In genomic region chr10:95656291-95657164, GRCh38 we compare ENCODE assay signal across 1 cellular context.
TF ChIP-seq lines count a peak whose summit lies in the region.

TSS of gene ALDH18A1 (minus strand) at chr10:95656711. CDS start at chr10:95653377, 3,334 bp downstream.

TF ChIP-seq in HepG2, 621 proteins besides CTCF, POLR2A, EP300 and RAD21 (continued from another document and continues in another):
- TF ChIP-seq, protein P1, sequence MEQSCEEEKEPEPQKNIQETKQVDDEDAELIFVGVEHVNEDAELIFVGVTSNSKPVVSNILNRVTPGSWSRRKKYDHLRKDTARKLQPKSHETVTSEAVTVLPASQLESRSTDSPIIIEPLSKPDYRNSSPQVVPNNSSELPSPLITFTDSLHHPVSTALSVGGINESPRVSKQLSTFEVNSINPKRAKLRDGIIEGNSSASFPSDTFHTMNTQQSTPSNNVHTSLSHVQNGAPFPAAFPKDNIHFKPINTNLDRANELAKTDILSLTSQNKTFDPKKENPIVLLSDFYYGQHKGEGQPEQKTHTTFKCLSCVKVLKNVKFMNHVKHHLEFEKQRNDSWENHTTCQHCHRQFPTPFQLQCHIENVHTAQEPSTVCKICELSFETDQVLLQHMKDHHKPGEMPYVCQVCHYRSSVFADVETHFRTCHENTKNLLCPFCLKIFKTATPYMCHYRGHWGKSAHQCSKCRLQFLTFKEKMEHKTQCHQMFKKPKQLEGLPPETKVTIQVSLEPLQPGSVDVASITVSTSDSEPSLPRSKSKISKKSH (CRISPR knock-in tag; IDR thresholded peaks at IDR 0.05; ENCODE audit: borderline replicate concordance), result peak; percentile 91; the same call in 1 of the 2 replicates
- TF ChIP-seq SNAI1 (CRISPR knock-in tag; IDR thresholded peaks at IDR 0.05; ENCODE audit: borderline replicate concordance), result no peak
- 0 out of 2 replicates have a peak, but pooled peaks have one; percentile 59 for TF ChIP-seq ARNT2 (CRISPR knock-in tag; IDR thresholded peaks at IDR 0.05; ENCODE audit: low read depth)
- no peak for TF ChIP-seq ZSCAN29 (CRISPR knock-in tag; conservative IDR thresholded peaks at IDR 0.05)
- no peak for TF ChIP-seq ZNF674 (CRISPR knock-in tag; IDR thresholded peaks at IDR 0.05; ENCODE audit: low read depth)
- 0 out of 2 replicates have a peak, but pooled peaks have one; percentile 31 for TF ChIP-seq SMAD3 (CRISPR knock-in tag; IDR thresholded peaks at IDR 0.05)
- peak; percentile 58; the same call in 1 of the 2 replicates for TF ChIP-seq HES4 (CRISPR knock-in tag; IDR thresholded peaks at IDR 0.05; ENCODE audit: borderline replicate concordance)
- no peak for TF ChIP-seq ZNF276 (CRISPR knock-in tag; IDR thresholded peaks at IDR 0.05; ENCODE audit: low read depth)
- TF ChIP-seq ZNF782 (CRISPR knock-in tag; IDR thresholded peaks at IDR 0.05; ENCODE audit: borderline replicate concordance), result peak; percentile 52; the same call in 1 of the 2 replicates
- TF ChIP-seq, protein P2, sequence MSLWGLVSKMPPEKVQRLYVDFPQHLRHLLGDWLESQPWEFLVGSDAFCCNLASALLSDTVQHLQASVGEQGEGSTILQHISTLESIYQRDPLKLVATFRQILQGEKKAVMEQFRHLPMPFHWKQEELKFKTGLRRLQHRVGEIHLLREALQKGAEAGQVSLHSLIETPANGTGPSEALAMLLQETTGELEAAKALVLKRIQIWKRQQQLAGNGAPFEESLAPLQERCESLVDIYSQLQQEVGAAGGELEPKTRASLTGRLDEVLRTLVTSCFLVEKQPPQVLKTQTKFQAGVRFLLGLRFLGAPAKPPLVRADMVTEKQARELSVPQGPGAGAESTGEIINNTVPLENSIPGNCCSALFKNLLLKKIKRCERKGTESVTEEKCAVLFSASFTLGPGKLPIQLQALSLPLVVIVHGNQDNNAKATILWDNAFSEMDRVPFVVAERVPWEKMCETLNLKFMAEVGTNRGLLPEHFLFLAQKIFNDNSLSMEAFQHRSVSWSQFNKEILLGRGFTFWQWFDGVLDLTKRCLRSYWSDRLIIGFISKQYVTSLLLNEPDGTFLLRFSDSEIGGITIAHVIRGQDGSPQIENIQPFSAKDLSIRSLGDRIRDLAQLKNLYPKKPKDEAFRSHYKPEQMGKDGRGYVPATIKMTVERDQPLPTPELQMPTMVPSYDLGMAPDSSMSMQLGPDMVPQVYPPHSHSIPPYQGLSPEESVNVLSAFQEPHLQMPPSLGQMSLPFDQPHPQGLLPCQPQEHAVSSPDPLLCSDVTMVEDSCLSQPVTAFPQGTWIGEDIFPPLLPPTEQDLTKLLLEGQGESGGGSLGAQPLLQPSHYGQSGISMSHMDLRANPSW (CRISPR knock-in tag; IDR thresholded peaks at IDR 0.05; ENCODE audit: borderline replicate concordance), result peak; percentile 39; the same call in 1 of the 2 replicates
- peak; percentile 65; the same call in 1 of the 2 replicates for TF ChIP-seq HOXA9 (CRISPR knock-in tag; IDR thresholded peaks at IDR 0.05; ENCODE audit: borderline replicate concordance)
- TF ChIP-seq, protein P3, sequence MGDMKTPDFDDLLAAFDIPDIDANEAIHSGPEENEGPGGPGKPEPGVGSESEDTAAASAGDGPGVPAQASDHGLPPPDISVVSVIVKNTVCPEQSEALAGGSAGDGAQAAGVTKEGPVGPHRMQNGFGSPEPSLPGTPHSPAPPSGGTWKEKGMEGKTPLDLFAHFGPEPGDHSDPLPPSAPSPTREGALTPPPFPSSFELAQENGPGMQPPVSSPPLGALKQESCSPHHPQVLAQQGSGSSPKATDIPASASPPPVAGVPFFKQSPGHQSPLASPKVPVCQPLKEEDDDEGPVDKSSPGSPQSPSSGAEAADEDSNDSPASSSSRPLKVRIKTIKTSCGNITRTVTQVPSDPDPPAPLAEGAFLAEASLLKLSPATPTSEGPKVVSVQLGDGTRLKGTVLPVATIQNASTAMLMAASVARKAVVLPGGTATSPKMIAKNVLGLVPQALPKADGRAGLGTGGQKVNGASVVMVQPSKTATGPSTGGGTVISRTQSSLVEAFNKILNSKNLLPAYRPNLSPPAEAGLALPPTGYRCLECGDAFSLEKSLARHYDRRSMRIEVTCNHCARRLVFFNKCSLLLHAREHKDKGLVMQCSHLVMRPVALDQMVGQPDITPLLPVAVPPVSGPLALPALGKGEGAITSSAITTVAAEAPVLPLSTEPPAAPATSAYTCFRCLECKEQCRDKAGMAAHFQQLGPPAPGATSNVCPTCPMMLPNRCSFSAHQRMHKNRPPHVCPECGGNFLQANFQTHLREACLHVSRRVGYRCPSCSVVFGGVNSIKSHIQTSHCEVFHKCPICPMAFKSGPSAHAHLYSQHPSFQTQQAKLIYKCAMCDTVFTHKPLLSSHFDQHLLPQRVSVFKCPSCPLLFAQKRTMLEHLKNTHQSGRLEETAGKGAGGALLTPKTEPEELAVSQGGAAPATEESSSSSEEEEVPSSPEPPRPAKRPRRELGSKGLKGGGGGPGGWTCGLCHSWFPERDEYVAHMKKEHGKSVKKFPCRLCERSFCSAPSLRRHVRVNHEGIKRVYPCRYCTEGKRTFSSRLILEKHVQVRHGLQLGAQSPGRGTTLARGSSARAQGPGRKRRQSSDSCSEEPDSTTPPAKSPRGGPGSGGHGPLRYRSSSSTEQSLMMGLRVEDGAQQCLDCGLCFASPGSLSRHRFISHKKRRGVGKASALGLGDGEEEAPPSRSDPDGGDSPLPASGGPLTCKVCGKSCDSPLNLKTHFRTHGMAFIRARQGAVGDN (CRISPR knock-in tag; IDR thresholded peaks at IDR 0.05), result peak; percentile 97
- TF ChIP-seq MTA1 (CRISPR knock-in tag; IDR thresholded peaks at IDR 0.05; ENCODE audit: borderline replicate concordance), result peak; percentile 80; the same call in 1 of the 2 replicates
- TF ChIP-seq PHF21A (CRISPR knock-in tag; IDR thresholded peaks at IDR 0.05), result peak; percentile 74; the same call in 1 of the 2 replicates
- TF ChIP-seq DZIP1 (CRISPR knock-in tag; IDR thresholded peaks at IDR 0.05), result peak; percentile 84
- no peak for TF ChIP-seq ZNF432 (CRISPR knock-in tag; IDR thresholded peaks at IDR 0.05; ENCODE audit: borderline replicate concordance)
- TF ChIP-seq BATF2 (CRISPR knock-in tag; IDR thresholded peaks at IDR 0.05), result no peak
- TF ChIP-seq ZSCAN30 (CRISPR knock-in tag; IDR thresholded peaks at IDR 0.05), result no peak
- TF ChIP-seq PRMT3 (CRISPR knock-in tag; IDR thresholded peaks at IDR 0.05; ENCODE audit: borderline replicate concordance, low read depth), result no peak
- TF ChIP-seq RBM22 (optimal IDR thresholded peaks at IDR 0.05; ENCODE audit: low read length), result no peak
- peak; percentile 76 for TF ChIP-seq KAT8 (CRISPR knock-in tag; IDR thresholded peaks at IDR 0.05)
- TF ChIP-seq EED (CRISPR knock-in tag; IDR thresholded peaks at IDR 0.05), result no peak
- TF ChIP-seq, protein P4, sequence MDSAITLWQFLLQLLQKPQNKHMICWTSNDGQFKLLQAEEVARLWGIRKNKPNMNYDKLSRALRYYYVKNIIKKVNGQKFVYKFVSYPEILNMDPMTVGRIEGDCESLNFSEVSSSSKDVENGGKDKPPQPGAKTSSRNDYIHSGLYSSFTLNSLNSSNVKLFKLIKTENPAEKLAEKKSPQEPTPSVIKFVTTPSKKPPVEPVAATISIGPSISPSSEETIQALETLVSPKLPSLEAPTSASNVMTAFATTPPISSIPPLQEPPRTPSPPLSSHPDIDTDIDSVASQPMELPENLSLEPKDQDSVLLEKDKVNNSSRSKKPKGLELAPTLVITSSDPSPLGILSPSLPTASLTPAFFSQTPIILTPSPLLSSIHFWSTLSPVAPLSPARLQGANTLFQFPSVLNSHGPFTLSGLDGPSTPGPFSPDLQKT (CRISPR knock-in tag; IDR thresholded peaks at IDR 0.05; ENCODE audit: borderline replicate concordance), result no peak
- peak; percentile 97 for TF ChIP-seq SRY (CRISPR knock-in tag; IDR thresholded peaks at IDR 0.05)
- 0 out of 2 replicates have a peak, but pooled peaks have one; percentile 48 for TF ChIP-seq ZNF546 (CRISPR knock-in tag; conservative IDR thresholded peaks at IDR 0.05)
- no peak for TF ChIP-seq SYNCRIP (IDR thresholded peaks at IDR 0.05; ENCODE audit: insufficient read depth, low read depth, low read length)
- TF ChIP-seq ZNF841 (CRISPR knock-in tag; IDR thresholded peaks at IDR 0.05; ENCODE audit: borderline replicate concordance), result no peak
- TF ChIP-seq, protein P5, sequence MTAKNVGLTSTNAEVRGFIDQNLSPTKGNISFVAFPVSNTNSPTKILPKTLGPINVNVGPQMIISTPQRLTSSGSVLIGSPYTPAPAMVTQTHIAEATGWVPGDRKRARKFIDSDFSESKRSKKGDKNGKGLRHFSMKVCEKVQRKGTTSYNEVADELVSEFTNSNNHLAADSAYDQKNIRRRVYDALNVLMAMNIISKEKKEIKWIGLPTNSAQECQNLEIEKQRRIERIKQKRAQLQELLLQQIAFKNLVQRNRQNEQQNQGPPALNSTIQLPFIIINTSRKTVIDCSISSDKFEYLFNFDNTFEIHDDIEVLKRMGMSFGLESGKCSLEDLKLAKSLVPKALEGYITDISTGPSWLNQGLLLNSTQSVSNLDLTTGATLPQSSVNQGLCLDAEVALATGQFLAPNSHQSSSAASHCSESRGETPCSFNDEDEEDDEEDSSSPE (CRISPR knock-in tag; IDR thresholded peaks at IDR 0.05), result peak; percentile 59
- TF ChIP-seq NONO (IDR thresholded peaks at IDR 0.05), result no peak
- TF ChIP-seq NONO (CRISPR knock-in tag; conservative IDR thresholded peaks at IDR 0.05), result peak; percentile 87
- TF ChIP-seq RXRA (CRISPR knock-in tag; IDR thresholded peaks at IDR 0.05), result 0 out of 2 replicates have a peak, but pooled peaks have one; percentile 60
- no peak for TF ChIP-seq SOX6 (IDR thresholded peaks at IDR 0.05)
- peak; percentile 55 for TF ChIP-seq SOX6 (CRISPR knock-in tag; IDR thresholded peaks at IDR 0.05)
- no peak for TF ChIP-seq NR2F6 (IDR thresholded peaks at IDR 0.05)
- TF ChIP-seq NR2F6 (CRISPR knock-in tag; IDR thresholded peaks at IDR 0.05), result no peak; the same call in 1 of the 2 replicates
- TF ChIP-seq TOPORS (CRISPR knock-in tag; IDR thresholded peaks at IDR 0.05), result no peak
- TF ChIP-seq ZFYVE20 (CRISPR knock-in tag; IDR thresholded peaks at IDR 0.05; ENCODE audit: borderline replicate concordance, low read depth), result no peak
- TF ChIP-seq ZNF225 (CRISPR knock-in tag; IDR thresholded peaks at IDR 0.05), result 0 out of 2 replicates have a peak, but pooled peaks have one; percentile 35
- TF ChIP-seq ZBED4 (CRISPR knock-in tag; IDR thresholded peaks at IDR 0.05; ENCODE audit: borderline replicate concordance), result 0 out of 2 replicates have a peak, but pooled peaks have one; percentile 26
- peak; percentile 76; the same call in 1 of the 2 replicates for TF ChIP-seq ZNF776 (CRISPR knock-in tag; IDR thresholded peaks at IDR 0.05)
- peak; percentile 87; the same call in 1 of the 2 replicates for TF ChIP-seq ZNF788 (CRISPR knock-in tag; IDR thresholded peaks at IDR 0.05; ENCODE audit: borderline replicate concordance)
